In genomic region chr11:118604566-118604965, GRCh38 we compare ENCODE assay signal across 16 cellular contexts. TPM values are rescaled to one million over a fixed set of nuclear protein-coding genes. Genes with fewer than 3 reads are reported as not detected.
DNase-seq lines count a peak whose midpoint lies in the region; ATAC-seq and TF ChIP-seq lines count a peak whose summit lies in the region.
"Had no signal": no experiment of that assay in that cellular context is flagged by ENCODE, and none has a peak within 500 bp of the region (broad histone marks: within the 10 kb centered on the region; RNA-seq: fewer than 3 reads in every experiment).

No MANE protein-coding gene starts in this region.

- 95% methylated on average over 3 of the region's 3 CpGs for WGBS in SK-N-SH (ENCODE audit: low lambda C conversion rate)
- WGBS in tibial nerve, 2 donors, result 44 to 71% methylated on average over 3 of the region's 3 CpGs

- H3K4me3 ChIP-seq in SK-N-SH (ENCODE audit: low read depth in 2 of 2, low read length in 1 of 2) (no peak overlapping the region), fibroblast of lung (replicated peaks in 1 of 4; ENCODE audit: control extremely low read depth in 1 of 4, insufficient read depth in 1 of 4, low read depth in 3 of 4, low read length in 4 of 4) (no peak overlapping the region), osteoblast (ENCODE audit: insufficient read depth, low read length) (no peak overlapping the region), tibial nerve (no peak overlapping the region), MG63 (no peak overlapping the region)
- H3K4me3 ChIP-seq: neural progenitor cell had no signal

- no peaks in the 10 kb centered on the region for H3K27me3 ChIP-seq in SK-N-SH (ENCODE audit: insufficient read depth)
- no peaks in the 10 kb centered on the region for H3K27me3 ChIP-seq in fibroblast of lung (ENCODE audit: control insufficient read depth, insufficient read depth, low read length)
- no peaks in the 10 kb centered on the region for H3K27me3 ChIP-seq in osteoblast (ENCODE audit: insufficient read depth, low read length)
- no peaks in the 10 kb centered on the region for H3K27me3 ChIP-seq in tibial nerve
- H3K27me3 ChIP-seq in MG63, result no peaks in the 10 kb centered on the region

- no peaks in the 10 kb centered on the region for H3K9me2 ChIP-seq in SK-N-SH

- H2AFZ ChIP-seq in SK-N-SH (ENCODE audit: low read depth) (no peak overlapping the region), fibroblast of lung (ENCODE audit: low read length) (no peak overlapping the region), osteoblast (ENCODE audit: low read length) (no peak overlapping the region)
- H2AFZ ChIP-seq: neural progenitor cell had no signal

- POLR2A ChIA-PET in SK-N-SH (lab: Yijun Ruan, JAX), result interaction anchor here (1.0 to 3.3 kb wide), 4 partner anchors 14 to 30 kb away, joined by 3 to 15 read pairs (median 4); no protein-coding TSS in a partner anchor

- H3K36me3 ChIP-seq in SK-N-SH (replicated peaks in 1 of 2; ENCODE audit: control insufficient read depth in 1 of 2, insufficient read depth in 2 of 2, low read length in 1 of 2), result peaks cover 29 to 39% of the 10 kb centered on the region in 2 experiments
- H3K36me3 ChIP-seq in fibroblast of lung (ENCODE audit: control insufficient read depth, insufficient read depth, low read length), result peaks cover 17% of the 10 kb centered on the region
- H3K36me3 ChIP-seq in osteoblast (ENCODE audit: insufficient read depth, low read length), result peaks cover 37% of the 10 kb centered on the region
- H3K36me3 ChIP-seq in tibial nerve, result peaks cover 0 to 31% (median 0%) of the 10 kb centered on the region in 3 donors
- H3K36me3 ChIP-seq in MG63, result peaks cover 36% of the 10 kb centered on the region

- TF ChIP-seq RAD21 in SK-N-SH (IDR thresholded peaks at IDR 0.05; ENCODE audit: low read length), result no peak

- H3K79me2 ChIP-seq in SK-N-SH (ENCODE audit: insufficient read depth), result peaks cover 21% of the 10 kb centered on the region; the same call in 1 of the 2 replicates
- peaks cover 10% of the 10 kb centered on the region for H3K79me2 ChIP-seq in fibroblast of lung (ENCODE audit: control insufficient read depth, insufficient read depth, low read length)
- H3K79me2 ChIP-seq in osteoblast (ENCODE audit: insufficient read depth, low read length), result peaks cover 24% of the 10 kb centered on the region

- H3K27ac ChIP-seq in SK-N-SH (ENCODE audit: low read depth in 2 of 2, low read length in 1 of 2) (peak overlapping the region; percentile 71 to 73; a peak in 2 of 4 replicates), fibroblast of lung (ENCODE audit: insufficient read depth, low read length) (peak overlapping the region; percentile 88), osteoblast (ENCODE audit: low read depth, low read length) (peak overlapping the region; percentile 94), tibial nerve (peak overlapping the region; percentile 6 to 99 (median 98))
- H3K27ac ChIP-seq: 22Rv1, neural progenitor cell had no signal

- DNase-seq in SK-N-SH (no peak), fibroblast of lung (ENCODE audit: low read depth in 2 of 2) (no peak), osteoblast (ENCODE audit: insufficient read length, low spot score, missing footprints) (no peak), tibial nerve (ENCODE audit: low spot score in 2 of 2) (no peak), OCI-M2 (lab: John Stamatoyannopoulos, UW; ENCODE audit: unreplicated experiment) (no peak), MG63 (no peak)
- DNase-seq: activated T-cell treated with anti-CD3 and anti-CD28 coated beads, Interleukin-2, amount 50 U/mL, for 4 hours; DMS 273 treated with DMSO at 0.1 percent for 48 hours; NCI-H1048; NCI-H524 treated with DMSO at 0.1 percent for 48 hours; stimulated activated CD4-positive, alpha-beta T cell treated with anti-CD3 and anti-CD28 coated beads, Interleukin-2, amount 100 ng/mL, for 48 hours; stimulated activated naive CD8-positive, alpha-beta T cell treated with anti-CD3 and anti-CD28 coated beads, Interleukin-15, Interleukin-2, amounts not matched to agents 100 U/mL and 50 U/mL, for 24 hours had no signal

- H3K4me1 ChIP-seq in SK-N-SH (ENCODE audit: control insufficient read depth in 1 of 2, insufficient read depth in 2 of 2, low read depth in 1 of 2, low read length in 1 of 2) (peaks cover 28 to 31% of the 10 kb centered on the region in 2 experiments), fibroblast of lung (ENCODE audit: control insufficient read depth, extremely low read depth, insufficient read depth, low read length) (peaks cover 44% of the 10 kb centered on the region), osteoblast (ENCODE audit: insufficient read depth, low read length) (peaks cover 41% of the 10 kb centered on the region), tibial nerve (peaks cover 0 to 64% (median 41%) of the 10 kb centered on the region in 4 donors)

- ATAC-seq in SK-N-SH treated with all-trans-retinoic acid at 6 μM for 48 hours (no peak), HG03139 (IDR thresholded peaks at IDR 0.05; ENCODE audit: unreplicated experiment) (no peak)
- ATAC-seq: activated T-cell treated with anti-CD3 and anti-CD28 coated beads, Interleukin-2, amount 50 U/mL, for 4 hours; stimulated activated naive CD8-positive, alpha-beta T cell treated with anti-CD3 and anti-CD28 coated beads, Interleukin-15, Interleukin-2, amounts not matched to agents 100 U/mL and 50 U/mL, for 24 hours had no signal

- no peak for TF ChIP-seq CTCF in SK-N-SH (IDR thresholded peaks at IDR 0.05)
- TF ChIP-seq CTCF in fibroblast of lung (conservative IDR thresholded peaks at IDR 0.05 in 1 of 2, IDR thresholded peaks at IDR 0.05 in 1 of 2; ENCODE audit: low read depth in 1 of 2, low read length in 2 of 2), result no peak
- no peak for TF ChIP-seq CTCF in osteoblast (IDR thresholded peaks at IDR 0.05; ENCODE audit: extremely low read depth, low read depth, low read length)
- TF ChIP-seq CTCF in tibial nerve (IDR thresholded peaks at IDR 0.05), result no peak

- CTCF ChIA-PET in SK-N-SH (lab: Yijun Ruan, JAX), result interaction anchor here (0.7 to 10.8 kb wide), 11 partner anchors 9 to 86 kb away, joined by 3 to 79 read pairs (median 3); no protein-coding TSS in a partner anchor

- H3K9ac ChIP-seq in SK-N-SH (no peak overlapping the region), fibroblast of lung (ENCODE audit: insufficient read depth, low read length) (no peak overlapping the region)
- H3K9ac ChIP-seq: neural progenitor cell had no signal

- H4K20me1 ChIP-seq in SK-N-SH (ENCODE audit: insufficient read depth) (no peaks in the 10 kb centered on the region), fibroblast of lung (ENCODE audit: control insufficient read depth, extremely low read depth, insufficient read depth, low read length) (no peaks in the 10 kb centered on the region), osteoblast (ENCODE audit: insufficient read depth, low read length) (no peaks in the 10 kb centered on the region)

- H3F3A ChIP-seq in SK-N-SH (replicated peaks; ENCODE audit: insufficient read depth), result peaks cover 49% of the 10 kb centered on the region

- H3K4me2 ChIP-seq in SK-N-SH (no peak overlapping the region), fibroblast of lung (ENCODE audit: extremely low read depth, insufficient read depth, low read length) (peak overlapping the region; percentile 76), osteoblast (ENCODE audit: insufficient read depth, low read length) (peak overlapping the region; percentile 58)
- H3K4me2 ChIP-seq: neural progenitor cell had no signal

- TF ChIP-seq POLR2A in tibial nerve (IDR thresholded peaks at IDR 0.05), result no peak

- no peaks in the 10 kb centered on the region for H3K9me3 ChIP-seq in SK-N-SH
- H3K9me3 ChIP-seq in fibroblast of lung (ENCODE audit: control insufficient read depth, insufficient read depth, low read depth, low read length), result no peaks in the 10 kb centered on the region
- H3K9me3 ChIP-seq in osteoblast (ENCODE audit: low read depth, low read length), result no peaks in the 10 kb centered on the region
- H3K9me3 ChIP-seq in tibial nerve, result no peaks in the 10 kb centered on the region
- H3K9me3 ChIP-seq in MG63, result no peaks in the 10 kb centered on the region

- TF ChIP-seq EP300 in SK-N-SH (IDR thresholded peaks at IDR 0.05; ENCODE audit: borderline replicate concordance in 1 of 2, low read depth in 1 of 2, low read length in 1 of 2), result no peak
- TF ChIP-seq EP300 in tibial nerve (IDR thresholded peaks at IDR 0.05), result no peak

TF ChIP-seq in SK-N-SH, 30 proteins besides CTCF, POLR2A, EP300 and RAD21 (continues in another document):
- no peak for TF ChIP-seq CHD2 (IDR thresholded peaks at IDR 0.05; ENCODE audit: low read length, partially characterized antibody)

TF ChIP-seq in SK-N-SH treated with all-trans-retinoic acid at 6 μM for 48 hours, 23 proteins besides CTCF, POLR2A, EP300 and RAD21 (continues in another document):
- no peak for TF ChIP-seq ISL1 (CRISPR knock-in tag; IDR thresholded peaks at IDR 0.05)
- TF ChIP-seq ZFP3 (CRISPR knock-in tag; IDR thresholded peaks at IDR 0.05), result no peak

RNA-seq across cellular contexts. Expression of gene PHLDB1, which starts 2.8 kb away (rescaled TPM):
- polyA plus RNA-seq in SK-N-SH (2012; rRNA removed) (89.4 and 104 TPM in 2 replicates), fibroblast of lung (59.0 and 61.4 TPM in 2 replicates)
- 37.8 and 52.6 TPM in 2 replicates for polyA plus RNA-seq in SK-N-SH (2012; cell fraction: cytosol; rRNA removed)
- 270 and 294 TPM in 2 replicates for polyA plus RNA-seq in SK-N-SH (2012; cell fraction: nucleus; rRNA removed)
- total RNA-seq in fibroblast of lung (45.5 and 51.4 TPM in 2 replicates), osteoblast (86.9 and 96.3 TPM in 2 replicates), tibial nerve (100 to 1,000 TPM; 299 to 365 (median 323) TPM)
- polyA plus RNA-seq in fibroblast of lung (2012), result 73.6 and 78.7 TPM in 2 replicates
- polyA minus RNA-seq in fibroblast of lung (ENCODE audit: low replicate concordance), result 196 and 273 TPM in 2 replicates
- 55.3 and 58.4 TPM in 2 replicates for total RNA-seq in MG63 (2014; rRNA removed; shearing (Covaris generic); ENCODE audit: low replicate concordance)

RNA-seq across cellular contexts. Expression of gene ARCN1, which starts 32.4 kb away (rescaled TPM):
- polyA plus RNA-seq in SK-N-SH (2012; rRNA removed), result 128 and 162 TPM in 2 replicates
- 169 and 180 TPM in 2 replicates for polyA plus RNA-seq in SK-N-SH (2012; cell fraction: cytosol; rRNA removed)
- 42.1 and 91.4 TPM in 2 replicates for polyA plus RNA-seq in SK-N-SH (2012; cell fraction: nucleus; rRNA removed)
- 87.8 and 116 TPM in 2 replicates for total RNA-seq in fibroblast of lung
- 359 and 387 TPM in 2 replicates for polyA plus RNA-seq in fibroblast of lung
- polyA plus RNA-seq in fibroblast of lung (2012), result 158 and 178 TPM in 2 replicates
- 105 and 106 TPM in 2 replicates for polyA minus RNA-seq in fibroblast of lung (ENCODE audit: low replicate concordance)
- total RNA-seq in osteoblast, result 162 and 172 TPM in 2 replicates
- total RNA-seq in tibial nerve, result 10 to 100 TPM; 74.3 to 94.8 (median 88.5) TPM
- 92.2 and 122 TPM in 2 replicates for total RNA-seq in MG63 (2014; rRNA removed; shearing (Covaris generic); ENCODE audit: low replicate concordance)

RNA-seq across cellular contexts. Expression of gene IFT46, which starts 38.8 kb away (rescaled TPM):
- polyA plus RNA-seq in SK-N-SH (2012; rRNA removed), result 23.4 and 30.8 TPM in 2 replicates
- polyA plus RNA-seq in SK-N-SH (2012; cell fraction: cytosol; rRNA removed), result 29.0 and 29.7 TPM in 2 replicates
- polyA plus RNA-seq in SK-N-SH (2012; cell fraction: nucleus; rRNA removed), result 25.3 and 30.0 TPM in 2 replicates
- total RNA-seq in fibroblast of lung, result 28.8 and 32.5 TPM in 2 replicates
- polyA plus RNA-seq in fibroblast of lung, result 30.8 and 46.2 TPM in 2 replicates
- 20.5 and 28.3 TPM in 2 replicates for polyA plus RNA-seq in fibroblast of lung (2012)
- 34.7 and 45.3 TPM in 2 replicates for polyA minus RNA-seq in fibroblast of lung (ENCODE audit: low replicate concordance)
- total RNA-seq in osteoblast, result 31.8 and 37.7 TPM in 2 replicates
- 10 to 100 TPM; 30.3 to 44.4 (median 35.4) TPM for total RNA-seq in tibial nerve
- total RNA-seq in MG63 (2014; rRNA removed; shearing (Covaris generic); ENCODE audit: low replicate concordance), result 41.0 and 214 TPM in 2 replicates
